Comparison of ENCODE assay signal across 1 cellular context in the genomic region with DNA sequence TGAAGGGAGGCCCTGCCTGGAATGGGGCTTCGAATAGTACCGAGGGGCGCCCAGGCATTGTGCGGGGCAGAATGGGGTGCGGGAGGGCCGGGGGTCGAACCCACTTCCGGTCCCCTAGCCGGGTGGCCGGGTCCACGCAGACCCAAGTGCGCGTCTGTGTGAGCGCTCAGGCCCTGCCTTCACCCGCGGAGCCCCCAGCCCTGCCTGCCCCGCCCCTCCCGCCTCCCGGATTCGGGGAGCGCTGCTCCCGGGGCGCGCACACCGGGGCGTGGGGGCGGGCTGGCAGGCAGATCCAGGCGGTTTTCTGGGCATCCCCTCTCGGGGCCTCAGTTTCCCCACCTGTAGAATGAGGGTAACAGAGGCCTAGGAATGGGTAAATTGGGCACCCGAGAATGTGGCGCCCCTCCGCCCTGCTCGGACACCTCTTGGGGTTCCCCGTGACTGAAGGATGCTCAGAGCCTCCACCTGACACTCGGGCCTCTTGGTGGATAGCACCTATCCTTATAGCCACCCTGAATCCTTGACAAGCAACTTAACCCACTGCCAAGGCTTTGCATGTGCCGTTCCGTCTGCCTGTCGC.
TF ChIP-seq lines count a peak whose summit lies in the region.

No MANE protein-coding gene starts in this region.

TF ChIP-seq in K562, 482 proteins besides CTCF, POLR2A, EP300 and RAD21 (continues in another document):
- TF ChIP-seq, protein P1, sequence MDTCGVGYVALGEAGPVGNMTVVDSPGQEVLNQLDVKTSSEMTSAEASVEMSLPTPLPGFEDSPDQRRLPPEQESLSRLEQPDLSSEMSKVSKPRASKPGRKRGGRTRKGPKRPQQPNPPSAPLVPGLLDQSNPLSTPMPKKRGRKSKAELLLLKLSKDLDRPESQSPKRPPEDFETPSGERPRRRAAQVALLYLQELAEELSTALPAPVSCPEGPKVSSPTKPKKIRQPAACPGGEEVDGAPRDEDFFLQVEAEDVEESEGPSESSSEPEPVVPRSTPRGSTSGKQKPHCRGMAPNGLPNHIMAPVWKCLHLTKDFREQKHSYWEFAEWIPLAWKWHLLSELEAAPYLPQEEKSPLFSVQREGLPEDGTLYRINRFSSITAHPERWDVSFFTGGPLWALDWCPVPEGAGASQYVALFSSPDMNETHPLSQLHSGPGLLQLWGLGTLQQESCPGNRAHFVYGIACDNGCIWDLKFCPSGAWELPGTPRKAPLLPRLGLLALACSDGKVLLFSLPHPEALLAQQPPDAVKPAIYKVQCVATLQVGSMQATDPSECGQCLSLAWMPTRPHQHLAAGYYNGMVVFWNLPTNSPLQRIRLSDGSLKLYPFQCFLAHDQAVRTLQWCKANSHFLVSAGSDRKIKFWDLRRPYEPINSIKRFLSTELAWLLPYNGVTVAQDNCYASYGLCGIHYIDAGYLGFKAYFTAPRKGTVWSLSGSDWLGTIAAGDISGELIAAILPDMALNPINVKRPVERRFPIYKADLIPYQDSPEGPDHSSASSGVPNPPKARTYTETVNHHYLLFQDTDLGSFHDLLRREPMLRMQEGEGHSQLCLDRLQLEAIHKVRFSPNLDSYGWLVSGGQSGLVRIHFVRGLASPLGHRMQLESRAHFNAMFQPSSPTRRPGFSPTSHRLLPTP (IDR thresholded peaks at IDR 0.05; ENCODE audit: borderline replicate concordance, extremely low read depth, insufficient read length) = no peak
- TF ChIP-seq SMAD4 (CRISPR knock-in tag; conservative IDR thresholded peaks at IDR 0.05) = no peak
- TF ChIP-seq SREBF1 (IDR thresholded peaks at IDR 0.05; ENCODE audit: borderline replicate concordance, low read depth, low read length) = no peak
- TF ChIP-seq SETDB1 (IDR thresholded peaks at IDR 0.05; ENCODE audit: low read length) = no peak
- no peak for TF ChIP-seq CHD4 (IDR thresholded peaks at IDR 0.05; ENCODE audit: insufficient read depth, insufficient replicate concordance, low read depth, low read length, poor library complexity, severe bottlenecking)
- TF ChIP-seq ARID2 (IDR thresholded peaks at IDR 0.05) = no peak
- TF ChIP-seq BHLHE40 (IDR thresholded peaks at IDR 0.05; ENCODE audit: low read length) = no peak
- TF ChIP-seq ZNF408 (CRISPR knock-in tag; IDR thresholded peaks at IDR 0.05; ENCODE audit: low read depth) = no peak
- 0 out of 2 replicates have a peak, but pooled peaks have one; percentile 7 for TF ChIP-seq TOE1 (IDR thresholded peaks at IDR 0.05; ENCODE audit: borderline replicate concordance)
- no peak for TF ChIP-seq TOE1 (CRISPR knock-in tag; IDR thresholded peaks at IDR 0.05; ENCODE audit: borderline replicate concordance, low read depth)
- no peak for TF ChIP-seq CBFB (CRISPR knock-in tag; IDR thresholded peaks at IDR 0.05)
- no peak for TF ChIP-seq ZNF668 (CRISPR knock-in tag; IDR thresholded peaks at IDR 0.05)
- no peak for TF ChIP-seq STAG1 (CRISPR knock-in tag; IDR thresholded peaks at IDR 0.05; ENCODE audit: borderline replicate concordance)
- TF ChIP-seq EP400 (IDR thresholded peaks at IDR 0.05) = no peak
- TF ChIP-seq FOXP1 (CRISPR knock-in tag; IDR thresholded peaks at IDR 0.05) = peak; percentile 24; the same call in 1 of the 2 replicates
- TF ChIP-seq, protein P2, sequence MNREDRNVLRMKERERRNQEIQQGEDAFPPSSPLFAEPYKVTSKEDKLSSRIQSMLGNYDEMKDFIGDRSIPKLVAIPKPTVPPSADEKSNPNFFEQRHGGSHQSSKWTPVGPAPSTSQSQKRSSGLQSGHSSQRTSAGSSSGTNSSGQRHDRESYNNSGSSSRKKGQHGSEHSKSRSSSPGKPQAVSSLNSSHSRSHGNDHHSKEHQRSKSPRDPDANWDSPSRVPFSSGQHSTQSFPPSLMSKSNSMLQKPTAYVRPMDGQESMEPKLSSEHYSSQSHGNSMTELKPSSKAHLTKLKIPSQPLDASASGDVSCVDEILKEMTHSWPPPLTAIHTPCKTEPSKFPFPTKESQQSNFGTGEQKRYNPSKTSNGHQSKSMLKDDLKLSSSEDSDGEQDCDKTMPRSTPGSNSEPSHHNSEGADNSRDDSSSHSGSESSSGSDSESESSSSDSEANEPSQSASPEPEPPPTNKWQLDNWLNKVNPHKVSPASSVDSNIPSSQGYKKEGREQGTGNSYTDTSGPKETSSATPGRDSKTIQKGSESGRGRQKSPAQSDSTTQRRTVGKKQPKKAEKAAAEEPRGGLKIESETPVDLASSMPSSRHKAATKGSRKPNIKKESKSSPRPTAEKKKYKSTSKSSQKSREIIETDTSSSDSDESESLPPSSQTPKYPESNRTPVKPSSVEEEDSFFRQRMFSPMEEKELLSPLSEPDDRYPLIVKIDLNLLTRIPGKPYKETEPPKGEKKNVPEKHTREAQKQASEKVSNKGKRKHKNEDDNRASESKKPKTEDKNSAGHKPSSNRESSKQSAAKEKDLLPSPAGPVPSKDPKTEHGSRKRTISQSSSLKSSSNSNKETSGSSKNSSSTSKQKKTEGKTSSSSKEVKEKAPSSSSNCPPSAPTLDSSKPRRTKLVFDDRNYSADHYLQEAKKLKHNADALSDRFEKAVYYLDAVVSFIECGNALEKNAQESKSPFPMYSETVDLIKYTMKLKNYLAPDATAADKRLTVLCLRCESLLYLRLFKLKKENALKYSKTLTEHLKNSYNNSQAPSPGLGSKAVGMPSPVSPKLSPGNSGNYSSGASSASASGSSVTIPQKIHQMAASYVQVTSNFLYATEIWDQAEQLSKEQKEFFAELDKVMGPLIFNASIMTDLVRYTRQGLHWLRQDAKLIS (CRISPR knock-in tag; IDR thresholded peaks at IDR 0.05) = 0 out of 2 replicates have a peak, but pooled peaks have one; percentile 37
- TF ChIP-seq POLR2AphosphoS2 (IDR thresholded peaks at IDR 0.05; ENCODE audit: low read length) = no peak
- TF ChIP-seq ZKSCAN8 (CRISPR knock-in tag; IDR thresholded peaks at IDR 0.05) = no peak
- TF ChIP-seq GATA2 (CRISPR knock-in tag; IDR thresholded peaks at IDR 0.05) = no peak
- TF ChIP-seq, protein P3, sequence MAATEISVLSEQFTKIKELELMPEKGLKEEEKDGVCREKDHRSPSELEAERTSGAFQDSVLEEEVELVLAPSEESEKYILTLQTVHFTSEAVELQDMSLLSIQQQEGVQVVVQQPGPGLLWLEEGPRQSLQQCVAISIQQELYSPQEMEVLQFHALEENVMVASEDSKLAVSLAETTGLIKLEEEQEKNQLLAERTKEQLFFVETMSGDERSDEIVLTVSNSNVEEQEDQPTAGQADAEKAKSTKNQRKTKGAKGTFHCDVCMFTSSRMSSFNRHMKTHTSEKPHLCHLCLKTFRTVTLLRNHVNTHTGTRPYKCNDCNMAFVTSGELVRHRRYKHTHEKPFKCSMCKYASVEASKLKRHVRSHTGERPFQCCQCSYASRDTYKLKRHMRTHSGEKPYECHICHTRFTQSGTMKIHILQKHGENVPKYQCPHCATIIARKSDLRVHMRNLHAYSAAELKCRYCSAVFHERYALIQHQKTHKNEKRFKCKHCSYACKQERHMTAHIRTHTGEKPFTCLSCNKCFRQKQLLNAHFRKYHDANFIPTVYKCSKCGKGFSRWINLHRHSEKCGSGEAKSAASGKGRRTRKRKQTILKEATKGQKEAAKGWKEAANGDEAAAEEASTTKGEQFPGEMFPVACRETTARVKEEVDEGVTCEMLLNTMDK (IDR thresholded peaks at IDR 0.05; ENCODE audit: borderline replicate concordance, insufficient read depth, low read depth, low read length, poor library complexity, severe bottlenecking) = no peak
- TF ChIP-seq SIN3A (IDR thresholded peaks at IDR 0.05; ENCODE audit: borderline replicate concordance in 2 of 2, control insufficient read depth in 1 of 2, low read depth in 2 of 2, low read length in 2 of 2) = peak; percentile 7 to 11; a peak in 1 of 4 replicates
- no peak for TF ChIP-seq ZNF75A (CRISPR knock-in tag; IDR thresholded peaks at IDR 0.05)
- no peak for TF ChIP-seq SMAD2 (IDR thresholded peaks at IDR 0.05; ENCODE audit: low read depth, low read length)
- no peak for TF ChIP-seq POLR3A (IDR thresholded peaks at IDR 0.05; ENCODE audit: borderline replicate concordance, extremely low read depth, insufficient read depth, insufficient read length)
- TF ChIP-seq RB1 (IDR thresholded peaks at IDR 0.05; ENCODE audit: low read depth) = 0 out of 2 replicates have a peak, but pooled peaks have one; percentile 12
- TF ChIP-seq ZBTB17 (CRISPR knock-in tag; IDR thresholded peaks at IDR 0.05) = no peak
- TF ChIP-seq, protein P4, sequence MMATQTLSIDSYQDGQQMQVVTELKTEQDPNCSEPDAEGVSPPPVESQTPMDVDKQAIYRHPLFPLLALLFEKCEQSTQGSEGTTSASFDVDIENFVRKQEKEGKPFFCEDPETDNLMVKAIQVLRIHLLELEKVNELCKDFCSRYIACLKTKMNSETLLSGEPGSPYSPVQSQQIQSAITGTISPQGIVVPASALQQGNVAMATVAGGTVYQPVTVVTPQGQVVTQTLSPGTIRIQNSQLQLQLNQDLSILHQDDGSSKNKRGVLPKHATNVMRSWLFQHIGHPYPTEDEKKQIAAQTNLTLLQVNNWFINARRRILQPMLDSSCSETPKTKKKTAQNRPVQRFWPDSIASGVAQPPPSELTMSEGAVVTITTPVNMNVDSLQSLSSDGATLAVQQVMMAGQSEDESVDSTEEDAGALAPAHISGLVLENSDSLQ (IDR thresholded peaks at IDR 0.05) = no peak
- TF ChIP-seq ETV1 (tag; conservative IDR thresholded peaks at IDR 0.05; ENCODE audit: low read depth) = 0 out of 2 replicates have a peak, but pooled peaks have one; percentile 35
- TF ChIP-seq ZNF253 (CRISPR knock-in tag; conservative IDR thresholded peaks at IDR 0.05) = no peak
- no peak for TF ChIP-seq NFIX (CRISPR knock-in tag; IDR thresholded peaks at IDR 0.05; ENCODE audit: low read depth)
- TF ChIP-seq DLX4 (CRISPR knock-in tag; IDR thresholded peaks at IDR 0.05) = no peak
- no peak for TF ChIP-seq PRPF4 (IDR thresholded peaks at IDR 0.05; ENCODE audit: insufficient read depth, low read depth, low read length, poor library complexity, severe bottlenecking)
- no peak for TF ChIP-seq POU5F1 (IDR thresholded peaks at IDR 0.05; ENCODE audit: borderline replicate concordance, low read depth, low read length, partially characterized antibody)
- TF ChIP-seq HMBOX1 (IDR thresholded peaks at IDR 0.05) = no peak
- no peak for TF ChIP-seq PRMT5 (CRISPR knock-in tag; IDR thresholded peaks at IDR 0.05)
- TF ChIP-seq ZFX (CRISPR knock-in tag; IDR thresholded peaks at IDR 0.05) = 0 out of 2 replicates have a peak, but pooled peaks have one; percentile 10
- no peak for TF ChIP-seq NR2F6 (CRISPR knock-in tag; IDR thresholded peaks at IDR 0.05)
- no peak for TF ChIP-seq SRF (CRISPR knock-in tag; IDR thresholded peaks at IDR 0.05)
- TF ChIP-seq ZNF551 (CRISPR knock-in tag; IDR thresholded peaks at IDR 0.05) = no peak
- TF ChIP-seq RBBP5 (IDR thresholded peaks at IDR 0.05; ENCODE audit: borderline replicate concordance, insufficient read depth, low read length, poor library complexity, severe bottlenecking) = peak; percentile 30
- TF ChIP-seq, protein P5, sequence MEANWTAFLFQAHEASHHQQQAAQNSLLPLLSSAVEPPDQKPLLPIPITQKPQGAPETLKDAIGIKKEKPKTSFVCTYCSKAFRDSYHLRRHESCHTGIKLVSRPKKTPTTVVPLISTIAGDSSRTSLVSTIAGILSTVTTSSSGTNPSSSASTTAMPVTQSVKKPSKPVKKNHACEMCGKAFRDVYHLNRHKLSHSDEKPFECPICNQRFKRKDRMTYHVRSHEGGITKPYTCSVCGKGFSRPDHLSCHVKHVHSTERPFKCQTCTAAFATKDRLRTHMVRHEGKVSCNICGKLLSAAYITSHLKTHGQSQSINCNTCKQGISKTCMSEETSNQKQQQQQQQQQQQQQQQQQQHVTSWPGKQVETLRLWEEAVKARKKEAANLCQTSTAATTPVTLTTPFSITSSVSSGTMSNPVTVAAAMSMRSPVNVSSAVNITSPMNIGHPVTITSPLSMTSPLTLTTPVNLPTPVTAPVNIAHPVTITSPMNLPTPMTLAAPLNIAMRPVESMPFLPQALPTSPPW (CRISPR knock-in tag; IDR thresholded peaks at IDR 0.05) = peak; percentile 69
- TF ChIP-seq ZSCAN29 (IDR thresholded peaks at IDR 0.05) = peak; percentile 95
- 0 out of 2 replicates have a peak, but pooled peaks have one; percentile 7 for TF ChIP-seq SUPT5H (IDR thresholded peaks at IDR 0.05)
- TF ChIP-seq GABPB1 (CRISPR knock-in tag; IDR thresholded peaks at IDR 0.05) = peak; percentile 36; the same call in 1 of the 2 replicates
- no peak for TF ChIP-seq CHD2 (IDR thresholded peaks at IDR 0.05; ENCODE audit: low read depth, low read length)
- peak in 1 of 2 experiments; percentile 52; a peak in 2 of 4 replicates for TF ChIP-seq MAZ (CRISPR knock-in tag; conservative IDR thresholded peaks at IDR 0.05 in 1 of 2, IDR thresholded peaks at IDR 0.05 in 1 of 2)
- no peak for TF ChIP-seq MBD2 (IDR thresholded peaks at IDR 0.05; ENCODE audit: borderline replicate concordance, low read depth)
- no peak for TF ChIP-seq CBFA2T3 (IDR thresholded peaks at IDR 0.05)
- TF ChIP-seq THRAP3 (IDR thresholded peaks at IDR 0.05; ENCODE audit: borderline replicate concordance) = no peak
- peak; percentile 11; the same call in 1 of the 2 replicates for TF ChIP-seq CTBP1 (IDR thresholded peaks at IDR 0.05; ENCODE audit: borderline replicate concordance)
